8 cellular contexts compared by ENCODE assay signal in genomic region chr16:58733671-58734458, GRCh38. TPM values are rescaled to one million over a fixed set of nuclear protein-coding genes. Genes with fewer than 3 reads are reported as not detected.
DNase-seq lines count a peak whose midpoint lies in the region; ATAC-seq lines count a peak whose summit lies in the region.

TSS of gene GOT2 (minus strand) at chr16:58734316. CDS start at chr16:58734228, 88 bp downstream.

- ATAC-seq in GM19023 (IDR thresholded peaks at IDR 0.05; ENCODE audit: unreplicated experiment) = peak; percentile 96
- ATAC-seq in HG03280 (IDR thresholded peaks at IDR 0.05; ENCODE audit: unreplicated experiment) = peak; percentile 93
- peak; percentile 93 for ATAC-seq in left colon

- peak; percentile 96 for DNase-seq in AG20443 (ENCODE audit: low spot score)
- DNase-seq in NCI-H345 treated with DMSO at 0.1 percent for 48 hours (lab: John Stamatoyannopoulos, UW; ENCODE audit: unreplicated experiment) = peak; percentile 66
- DNase-seq in activated CD4-positive, alpha-beta T cell treated with anti-CD3 and anti-CD28 coated beads for 24 hours (ENCODE audit: low read depth in 2 of 2) = peak; percentile 65 to 75
- peak; percentile 79 to 86 for DNase-seq in left colon
- DNase-seq in stimulated activated CD4-positive, alpha-beta T cell treated with anti-CD3 and anti-CD28 coated beads, Interleukin-1b, Interleukin-23, amount 100 ng/mL, for 48 hours = peak; percentile 84

- intact Hi-C loops in left colon (cut with DNase I, micrococcal nuclease) = loop anchor here in 1 of 2 donors (5.0 kb wide), 1 partner anchor 107 kb away; the partner anchor contains the start of gene CNOT1

- peak within 1 kb of the TSS; percentile 58 for H3K27ac ChIP-seq in cingulate gyrus (ENCODE audit: low read depth, low read length)

RNA-seq across cellular contexts. Expression of gene GOT2, which starts in this region (rescaled TPM):
- 100 to 1,000 TPM in 1 of 2 donors, 10 to 100 TPM in 1; 96.3 to 130 TPM for total RNA-seq in left colon

Comparison
In these comparisons a context has a peak if more than half of its experiments do, and no peak if none do; other contexts are left out.
1. Peak in every context shown above with its lines: DNase-seq, ATAC-seq and H3K27ac ChIP-seq.